In genomic region chr9:113522858-113523257, GRCh38 we compare ENCODE assay signal across 8 cellular contexts. TPM values are rescaled to one million over a fixed set of nuclear protein-coding genes. Genes with fewer than 3 reads are reported as not detected.
DNase-seq lines count a peak whose midpoint lies in the region; ATAC-seq, FAIRE-seq and TF ChIP-seq lines count a peak whose summit lies in the region.

No MANE protein-coding gene starts in this region.

- no peak overlapping the region for H3K9ac ChIP-seq in HepG2 (ENCODE audit: insufficient read depth, low read depth, low read length)

- 91% methylated on average over 7 of the region's 8 CpGs for WGBS in HepG2 (ENCODE audit: low lambda C conversion rate)

- H3K27me3 Mint-ChIP-seq in CD4-positive, alpha-beta memory T cell: no peaks in the 10 kb centered on the region
- no peaks in the 10 kb centered on the region for H3K27me3 Mint-ChIP-seq in activated T-cell treated with anti-CD3 and anti-CD28 coated beads, Interleukin-2, amount 50 U/mL, for 72 hours (ENCODE audit: low read depth)
- H3K27me3 Mint-ChIP-seq in naive B cell: no peaks in the 10 kb centered on the region

- peak overlapping the region in 1 of 2 donors; percentile 38 for H3K4me3 ChIP-seq in CD4-positive, alpha-beta memory T cell (ENCODE audit: low read length in 2 of 2)
- no peak overlapping the region for H3K4me3 ChIP-seq in HepG2 (replicated peaks in 1 of 3; ENCODE audit: insufficient read depth in 1 of 3, low read depth in 2 of 3, low read length in 3 of 3)

- in situ Hi-C loops in HepG2 (cut with HindIII; ENCODE audit: extremely low pct_ligation_motif_present, low pct_unique_long_range_greater_than_20kb): no loop called here

- H3K9me3 Mint-ChIP-seq in CD4-positive, alpha-beta memory T cell: peaks cover 0 to 2% (median 0%) of the 10 kb centered on the region in 8 donors
- H3K9me3 Mint-ChIP-seq in activated T-cell treated with anti-CD3 and anti-CD28 coated beads, Interleukin-2, amount 50 U/mL, for 72 hours: no peaks in the 10 kb centered on the region
- no peaks in the 10 kb centered on the region for H3K9me3 Mint-ChIP-seq in naive B cell

- FAIRE-seq in HepG2 (lab: Jason Lieb, UNC): no peak

- no peaks in the 10 kb centered on the region for H3K27me3 ChIP-seq in CD4-positive, alpha-beta memory T cell (ENCODE audit: insufficient read depth, low read length)
- no peaks in the 10 kb centered on the region for H3K27me3 ChIP-seq in HepG2 (ENCODE audit: control insufficient read depth in 1 of 2, insufficient read depth in 2 of 2, low read length in 2 of 2)

- H3K27ac Mint-ChIP-seq in CD4-positive, alpha-beta memory T cell: peak overlapping the region; percentile 61 to 89 (median 88)
- H3K27ac Mint-ChIP-seq in activated T-cell treated with anti-CD3 and anti-CD28 coated beads, Interleukin-2, amount 50 U/mL, for 72 hours: peak overlapping the region; percentile 25
- H3K27ac Mint-ChIP-seq in naive B cell: peak overlapping the region in 1 of 6 donors; percentile 56

- H3K4me1 Mint-ChIP-seq in CD4-positive, alpha-beta memory T cell: peaks cover 69 to 95% (median 82%) of the 10 kb centered on the region in 4 donors
- H3K4me1 Mint-ChIP-seq in activated T-cell treated with anti-CD3 and anti-CD28 coated beads, Interleukin-2, amount 50 U/mL, for 72 hours (ENCODE audit: low read depth): peaks cover 86% of the 10 kb centered on the region
- peaks cover 23 to 30% (median 25%) of the 10 kb centered on the region in 3 donors for H3K4me1 Mint-ChIP-seq in naive B cell

- no peak for TF ChIP-seq CTCF in HepG2 (CRISPR knock-in tag; IDR thresholded peaks at IDR 0.05)

- TF ChIP-seq EP300 in HepG2 (IDR thresholded peaks at IDR 0.05; ENCODE audit: low read depth in 2 of 2, low read length in 2 of 2) (no peak), HepG2 (CRISPR knock-in tag; IDR thresholded peaks at IDR 0.05; ENCODE audit: borderline replicate concordance) (no peak)

- BruUV-seq in HepG2 (replicated peaks; lab: Mats Ljungman, UMichigan): no TSS peak

- DNase-seq in CD4-positive, alpha-beta memory T cell: no peak
- DNase-seq in activated T-cell treated with anti-CD3 and anti-CD28 coated beads, Interleukin-2, amount 50 U/mL, for 72 hours: no peak
- DNase-seq in naive B cell (no peak), NCI-H2107 treated with DMSO at 0.1 percent for 48 hours (lab: John Stamatoyannopoulos, UW; ENCODE audit: unreplicated experiment) (no peak), NCI-H1417 treated with DMSO at 0.1 percent for 48 hours (lab: John Stamatoyannopoulos, UW) (no peak), HepG2 (ENCODE audit: low spot score) (no peak)

- intact Hi-C loops in CD4-positive, alpha-beta memory T cell (cut with micrococcal nuclease): no loop called here
- intact Hi-C loops in HepG2 (cut with micrococcal nuclease; ENCODE audit: unreplicated experiment): no loop called here

- ATAC-seq in GM21576 (IDR thresholded peaks at IDR 0.05; ENCODE audit: unreplicated experiment): peak; percentile 1
- peak; percentile 2 to 5 for ATAC-seq in activated T-cell treated with anti-CD3 and anti-CD28 coated beads, Interleukin-2, amount 50 U/mL, for 72 hours (replicated peaks in 1 of 2)
- no peak for ATAC-seq in naive B cell (ENCODE audit: low read depth in 2 of 2)
- no peak for ATAC-seq in GM21619 (IDR thresholded peaks at IDR 0.05; ENCODE audit: unreplicated experiment)
- no peak for ATAC-seq in HepG2

- CTCF ChIA-PET in CD4-positive, alpha-beta memory T cell (lab: Charles Lee; ENCODE audit: partially characterized antibody): interaction anchor here (1.0 to 3.6 kb wide), 8 partner anchors 8 to 248 kb away, joined by 3 to 26 read pairs (median 4); partner anchors contain the start of genes ALAD and CDC26
- CTCF ChIA-PET in HepG2 (lab: Yijun Ruan, JAX; ENCODE audit: low intra/inter-chr PET ratio, low total read pairs): no interaction called here

- H3K79me2 ChIP-seq in HepG2 (ENCODE audit: insufficient read depth, low read length): no peaks in the 10 kb centered on the region

- H3K4me3 Mint-ChIP-seq in CD4-positive, alpha-beta memory T cell: peak overlapping the region; percentile 65 to 82 (median 76)
- H3K4me3 Mint-ChIP-seq in activated T-cell treated with anti-CD3 and anti-CD28 coated beads, Interleukin-2, amount 50 U/mL, for 72 hours: peak overlapping the region; percentile 67 to 76
- peak overlapping the region in 6 of 8 donors; percentile 44 to 85 (median 72) for H3K4me3 Mint-ChIP-seq in naive B cell

- H3K4me1 ChIP-seq in CD4-positive, alpha-beta memory T cell (ENCODE audit: insufficient read depth, low read length): peaks cover 86% of the 10 kb centered on the region
- H3K4me1 ChIP-seq in HepG2 (ENCODE audit: insufficient read depth, low read length): peaks cover 26% of the 10 kb centered on the region

- no peak for TF ChIP-seq RAD21 in HepG2 (CRISPR knock-in tag; IDR thresholded peaks at IDR 0.05)

- TF ChIP-seq POLR2A in HepG2 (IDR thresholded peaks at IDR 0.05; ENCODE audit: insufficient read depth in 1 of 2, low read depth in 2 of 2, low read length in 2 of 2): no peak

- POLR2A ChIA-PET in CD4-positive, alpha-beta memory T cell (lab: Charles Lee; ENCODE audit: partially characterized antibody): interaction anchor here (0.9 to 16.5 kb wide), 5 partner anchors 10 to 58 kb away, joined by 3 to 342 read pairs (median 6); no protein-coding TSS in a partner anchor
- POLR2A ChIA-PET in HepG2 (lab: Yijun Ruan, JAX): no interaction called here

- H3K4me2 ChIP-seq in HepG2 (ENCODE audit: low read depth, low read length): no peak overlapping the region

- H2AFZ ChIP-seq in HepG2 (ENCODE audit: low read length): no peak overlapping the region

- peaks cover 26% of the 10 kb centered on the region for H3K36me3 ChIP-seq in CD4-positive, alpha-beta memory T cell (ENCODE audit: insufficient read depth, low read length)
- peaks cover 33 to 96% of the 10 kb centered on the region in 2 experiments for H3K36me3 ChIP-seq in HepG2 (replicated peaks in 1 of 2; ENCODE audit: control insufficient read depth in 1 of 2, insufficient read depth in 2 of 2, low read length in 2 of 2)

- H3K27ac ChIP-seq in CD4-positive, alpha-beta memory T cell (ENCODE audit: low read depth, low read length): peak overlapping the region; percentile 39
- H3K27ac ChIP-seq in HepG2 (ENCODE audit: extremely low read length, insufficient read depth, low read length): no peak overlapping the region

- H4K20me1 ChIP-seq in HepG2 (ENCODE audit: insufficient read depth, low read length): no peaks in the 10 kb centered on the region; the same call in 1 of the 2 replicates

- peaks cover 11 to 42% of the 10 kb centered on the region in 2 donors for H3K36me3 Mint-ChIP-seq in CD4-positive, alpha-beta memory T cell
- peaks cover 0 to 4% of the 10 kb centered on the region in 2 donors for H3K36me3 Mint-ChIP-seq in activated T-cell treated with anti-CD3 and anti-CD28 coated beads, Interleukin-2, amount 50 U/mL, for 72 hours (ENCODE audit: insufficient read depth in 2 of 2)
- no peaks in the 10 kb centered on the region for H3K36me3 Mint-ChIP-seq in naive B cell

- H3K9me3 ChIP-seq in CD4-positive, alpha-beta memory T cell (ENCODE audit: control insufficient read depth in 1 of 2, low read length in 2 of 2): no peaks in the 10 kb centered on the region
- H3K9me3 ChIP-seq in HepG2 (ENCODE audit: low read length): no peaks in the 10 kb centered on the region

TF ChIP-seq in HepG2, 621 proteins besides CTCF, POLR2A, EP300 and RAD21 (continues in another document):
- no peak for TF ChIP-seq ZNF747 (CRISPR knock-in tag; IDR thresholded peaks at IDR 0.05; ENCODE audit: borderline replicate concordance)
- no peak for TF ChIP-seq HNRNPL (IDR thresholded peaks at IDR 0.05; ENCODE audit: low read depth, low read length)
- no peak for TF ChIP-seq MAZ (IDR thresholded peaks at IDR 0.05; ENCODE audit: borderline replicate concordance, low read depth, low read length)
- no peak for TF ChIP-seq MAZ (CRISPR knock-in tag; IDR thresholded peaks at IDR 0.05; ENCODE audit: low read depth)

RNA-seq across cellular contexts. Expression of gene RGS3, which starts 59.3 kb away (rescaled TPM):
- 10 to 100 TPM; 17.5 to 18.4 TPM for total RNA-seq in CD4-positive, alpha-beta memory T cell
- polyA plus RNA-seq in CD4-positive, alpha-beta memory T cell: 10 to 100 TPM in 1 of 2 donors, 1 to 10 TPM in 1; 3.4 to 23.2 TPM
- 10 to 100 TPM; 36.5 to 48.2 TPM for total RNA-seq in activated T-cell treated with anti-CD3 and anti-CD28 coated beads, Interleukin-2, amount 50 U/mL, for 72 hours
- 10 to 100 TPM in 1 of 6 donors, 1 to 10 TPM in 5; 3.8 to 13.8 (median 5.8) TPM for polyA plus RNA-seq in naive B cell (ENCODE audit: low read depth in 6 of 6)
- total RNA-seq in HepG2 (2016; rRNA removed; fragmentation: Illumina TruSeq; extraction: Trizol): 26.7 and 28.8 TPM in 2 replicates
- total RNA-seq in HepG2 (2016; cell fraction: cytosol; rRNA removed; fragmentation: Illumina TruSeq; extraction: Trizol; ENCODE audit: low read depth): 6.9 and 7.7 TPM in 2 replicates
- 21.4 and 28.5 TPM in 2 replicates for total RNA-seq in HepG2 (2016; cell fraction: insoluble cytoplasmic fraction; rRNA removed; fragmentation: Illumina TruSeq; extraction: Trizol)
- total RNA-seq in HepG2 (2016; cell fraction: membrane; rRNA removed; fragmentation: Illumina TruSeq; extraction: Trizol): 9.6 and 10.3 TPM in 2 replicates
- 30.1 and 33.4 TPM in 2 replicates for total RNA-seq in HepG2 (2016; cell fraction: nucleus; rRNA removed; fragmentation: Illumina TruSeq; extraction: Trizol)
- 17.1 and 18.9 TPM in 2 replicates for polyA plus RNA-seq in HepG2 (2011; rRNA removed)
- polyA plus RNA-seq in HepG2 (2011; cell fraction: cytosol; rRNA removed): 12.7 and 14.2 TPM in 2 replicates
- polyA plus RNA-seq in HepG2 (2011; cell fraction: nucleus; rRNA removed): 36.7 and 52.3 TPM in 2 replicates
- polyA plus RNA-seq in HepG2 (2012): 8.7 and 10.8 TPM in 2 replicates
- 1.8 and 2.0 TPM in 2 replicates for polyA plus RNA-seq in HepG2 (2016; cell fraction: cytosol; fragmentation: Illumina TruSeq; extraction: Trizol; ENCODE audit: low read depth)
- 13.4 and 19.3 TPM in 2 replicates for polyA plus RNA-seq in HepG2 (2016; cell fraction: insoluble cytoplasmic fraction; fragmentation: Illumina TruSeq; extraction: Trizol; ENCODE audit: low read depth)
- polyA plus RNA-seq in HepG2 (2016; cell fraction: membrane; fragmentation: Illumina TruSeq; extraction: Trizol; ENCODE audit: low read depth): 4.1 and 4.3 TPM in 2 replicates
- 30.0 and 36.0 TPM in 2 replicates for polyA plus RNA-seq in HepG2 (2016; cell fraction: nucleus; fragmentation: Illumina TruSeq; extraction: Trizol; ENCODE audit: insufficient read depth, low read depth)
- 41.8 and 53.6 TPM in 2 replicates for polyA minus RNA-seq in HepG2 (2011; rRNA and poly(A)+ RNA removed; ENCODE audit: low replicate concordance)
- polyA minus RNA-seq in HepG2 (2011; cell fraction: cytosol; rRNA and poly(A)+ RNA removed): 12.6 and 16.2 TPM in 2 replicates
- 38.4 and 42.1 TPM in 2 replicates for polyA minus RNA-seq in HepG2 (2011; cell fraction: nucleus; rRNA and poly(A)+ RNA removed)

Comparison
In these comparisons a context has a peak if more than half of its experiments do, and no peak if none do; other contexts are left out.
1. ATAC-seq: peak in GM21576 (single experiment) and activated T-cell treated with anti-CD3 and anti-CD28 coated beads, Interleukin-2, amount 50 U/mL, for 72 hours (2 of 2); none in naive B cell (0 of 2), GM21619 (single experiment) and HepG2 (single experiment).
2. Peak in every context shown above with its lines, with median percentiles within 50 percentile points of each other: H3K4me3 Mint-ChIP-seq.